Comparison of ENCODE assay signal across 1 cellular context in the genomic region with DNA sequence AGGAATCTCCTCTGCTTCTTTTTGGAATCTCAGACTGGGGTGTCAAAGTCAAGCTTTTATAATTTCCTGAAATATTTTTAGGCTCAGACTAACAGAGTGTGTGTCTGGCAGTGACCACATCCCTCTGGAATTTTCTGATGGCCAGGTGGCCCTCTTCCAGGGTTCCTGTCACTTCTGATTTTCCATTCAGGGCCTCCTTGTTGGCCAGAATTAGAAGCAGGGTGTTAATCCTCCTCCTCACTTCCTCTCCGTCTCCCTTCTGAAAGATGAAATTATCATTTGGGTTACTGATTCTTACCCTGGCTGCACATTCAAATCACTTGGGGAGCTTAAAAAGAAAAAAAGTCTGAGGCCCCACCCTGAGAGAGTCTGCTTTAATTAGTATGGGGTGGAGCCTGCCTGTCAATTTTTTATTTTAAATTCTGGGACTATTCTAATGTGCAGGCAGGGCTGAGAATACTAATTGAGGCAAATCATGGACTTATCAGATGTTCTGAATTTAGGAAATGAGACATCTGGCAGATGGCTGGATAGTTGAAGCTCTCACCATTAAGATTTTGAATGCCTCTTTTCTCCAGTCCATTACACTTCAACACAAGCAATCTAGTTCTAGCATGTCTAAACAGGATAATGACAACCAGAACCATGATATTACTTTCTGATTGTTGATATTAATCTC.
TF ChIP-seq lines count a peak whose summit lies in the region.

No MANE protein-coding gene starts in this region.

TF ChIP-seq in IMR-90, 13 proteins besides CTCF, POLR2A, EP300 and RAD21:
- TF ChIP-seq RFX5 (IDR thresholded peaks at IDR 0.05; ENCODE audit: low read depth, low read length): no peak
- no peak for TF ChIP-seq SMC3 (IDR thresholded peaks at IDR 0.05; ENCODE audit: low read depth, low read length)
- TF ChIP-seq MXI1 (IDR thresholded peaks at IDR 0.05; ENCODE audit: borderline replicate concordance, low read depth, low read length): no peak
- TF ChIP-seq MAFK (IDR thresholded peaks at IDR 0.05; ENCODE audit: low read depth, low read length): no peak
- TF ChIP-seq NFE2L2 (IDR thresholded peaks at IDR 0.05; ENCODE audit: low read depth, low read length): no peak
- TF ChIP-seq MAZ (IDR thresholded peaks at IDR 0.05; ENCODE audit: borderline replicate concordance, low read depth, low read length): no peak
- no peak for TF ChIP-seq CHD1 (IDR thresholded peaks at IDR 0.05; ENCODE audit: low read depth, low read length)
- no peak for TF ChIP-seq RCOR1 (IDR thresholded peaks at IDR 0.05; ENCODE audit: insufficient replicate concordance, low read length)
- no peak for TF ChIP-seq BHLHE40 (IDR thresholded peaks at IDR 0.05; ENCODE audit: low read depth, low read length)
- TF ChIP-seq, protein P1, sequence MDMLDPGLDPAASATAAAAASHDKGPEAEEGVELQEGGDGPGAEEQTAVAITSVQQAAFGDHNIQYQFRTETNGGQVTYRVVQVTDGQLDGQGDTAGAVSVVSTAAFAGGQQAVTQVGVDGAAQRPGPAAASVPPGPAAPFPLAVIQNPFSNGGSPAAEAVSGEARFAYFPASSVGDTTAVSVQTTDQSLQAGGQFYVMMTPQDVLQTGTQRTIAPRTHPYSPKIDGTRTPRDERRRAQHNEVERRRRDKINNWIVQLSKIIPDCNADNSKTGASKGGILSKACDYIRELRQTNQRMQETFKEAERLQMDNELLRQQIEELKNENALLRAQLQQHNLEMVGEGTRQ (IDR thresholded peaks at IDR 0.05; ENCODE audit: low read depth, low read length): no peak
- TF ChIP-seq CEBPB (IDR thresholded peaks at IDR 0.05; ENCODE audit: low read depth, low read length): no peak
- no peak for TF ChIP-seq ELK1 (IDR thresholded peaks at IDR 0.05; ENCODE audit: borderline replicate concordance, low read depth, low read length)
